Comparison of ENCODE assay signal across 8 cellular contexts in genomic region chr10:122980209-122981065, GRCh38. TPM values are rescaled to one million over a fixed set of nuclear protein-coding genes. Genes with fewer than 3 reads are reported as not detected.
DNase-seq lines count a peak whose midpoint lies in the region; ATAC-seq, FAIRE-seq and TF ChIP-seq lines count a peak whose summit lies in the region.

TSS of gene PSTK (plus strand) at chr10:122980401. CDS start at chr10:122980480, 79 bp downstream.

- 0 to 1% methylated on average over 70 to 73 of the region's 73 CpGs for WGBS in aorta, 2 donors

- peak; percentile 94 for ATAC-seq in HG02973 (IDR thresholded peaks at IDR 0.05; ENCODE audit: unreplicated experiment)
- peak; percentile 99 for ATAC-seq in aorta (ENCODE audit: low FRiP score)

- H3K4me3 ChIP-seq in astrocyte (ENCODE audit: insufficient read depth, low read depth, low read length) (peak within 1 kb of the TSS; percentile 80), rectal smooth muscle tissue (ENCODE audit: low read length) (peak within 1 kb of the TSS; percentile 91), aorta (ENCODE audit: low read length in 2 of 2) (peak within 1 kb of the TSS; percentile 62 to 84)

- H4K20me1 ChIP-seq in astrocyte (ENCODE audit: insufficient read depth, low read length) = no peaks in the 10 kb centered on the region

- H3K27ac ChIP-seq in astrocyte (ENCODE audit: low read depth, low read length) (peak within 1 kb of the TSS; percentile 95), rectal smooth muscle tissue (ENCODE audit: low read depth, low read length) (peak within 1 kb of the TSS; percentile 96), aorta (ENCODE audit: low read depth in 1 of 2, low read length in 2 of 2) (peak within 1 kb of the TSS in 1 of 2 donors; percentile 66)

- H3K27ac Mint-ChIP-seq in T-helper 2 cell treated with Interferon-gamma antibody and Interleukin-4, amounts not matched to agents 5 μg/mL and 100 μg/mL, for 36 hours = peak within 1 kb of the TSS; percentile 99
- H3K27ac Mint-ChIP-seq in astrocyte (ENCODE audit: unreplicated experiment) = peak within 1 kb of the TSS; percentile 85

- H3K4me3 Mint-ChIP-seq in T-helper 2 cell treated with Interferon-gamma antibody and Interleukin-4, amounts not matched to agents 5 μg/mL and 100 μg/mL, for 36 hours = peak within 1 kb of the TSS; percentile 92
- peak within 1 kb of the TSS; percentile 90 for H3K4me3 Mint-ChIP-seq in astrocyte (ENCODE audit: unreplicated experiment)

- H3K27me3 Mint-ChIP-seq in T-helper 2 cell treated with Interferon-gamma antibody and Interleukin-4, amounts not matched to agents 5 μg/mL and 100 μg/mL, for 36 hours (ENCODE audit: low read depth) = peaks cover 14% of the 10 kb centered on the region
- peaks cover 2% of the 10 kb centered on the region for H3K27me3 Mint-ChIP-seq in astrocyte (ENCODE audit: low read depth, unreplicated experiment)

- FAIRE-seq in GM18507 (lab: Jason Lieb, UNC) = peak; percentile 87
- FAIRE-seq in astrocyte (lab: Jason Lieb, UNC) = no peak

- peak within 1 kb of the TSS; percentile 100 for H2AFZ ChIP-seq in astrocyte (ENCODE audit: low read depth, low read length)

- H3K9me3 Mint-ChIP-seq in T-helper 2 cell treated with Interferon-gamma antibody and Interleukin-4, amounts not matched to agents 5 μg/mL and 100 μg/mL, for 36 hours = no peaks in the 10 kb centered on the region
- H3K9me3 Mint-ChIP-seq in astrocyte (ENCODE audit: unreplicated experiment) = no peaks in the 10 kb centered on the region

- peaks cover 13% of the 10 kb centered on the region for H3K4me1 Mint-ChIP-seq in T-helper 2 cell treated with Interferon-gamma antibody and Interleukin-4, amounts not matched to agents 5 μg/mL and 100 μg/mL, for 36 hours (ENCODE audit: low read depth)
- H3K4me1 Mint-ChIP-seq in astrocyte (ENCODE audit: low read depth, unreplicated experiment) = peaks cover 2% of the 10 kb centered on the region

- H3K4me2 ChIP-seq in astrocyte (ENCODE audit: low read length) = peak within 1 kb of the TSS; percentile 91

- H3K36me3 ChIP-seq in astrocyte (ENCODE audit: insufficient read depth, low read length) = no peaks in the 10 kb centered on the region
- H3K36me3 ChIP-seq in rectal smooth muscle tissue (ENCODE audit: control insufficient read depth, insufficient read depth, low read length) = no peaks in the 10 kb centered on the region
- H3K36me3 ChIP-seq in aorta (ENCODE audit: control insufficient read depth in 1 of 2, insufficient read depth in 2 of 2, low read length in 1 of 2) = no peaks in the 10 kb centered on the region

- no peaks in the 10 kb centered on the region for H3K9me3 ChIP-seq in astrocyte (ENCODE audit: insufficient read depth, low read depth, low read length)
- no peaks in the 10 kb centered on the region for H3K9me3 ChIP-seq in aorta (ENCODE audit: control insufficient read depth, low read length)

- intact Hi-C loops in aorta (cut with DNase I) = loop anchor here (2.0 to 10.0 kb wide), 2 partner anchors 28 to 174 kb away; partner anchors contain the start of genes ACADSB (in 1 of the 2), BUB3 (in 1 of the 2) and IKZF5 (in 1 of the 2)

- peaks cover 8% of the 10 kb centered on the region for H3K4me1 ChIP-seq in astrocyte (ENCODE audit: insufficient read depth, low read length)
- peaks cover 4% of the 10 kb centered on the region for H3K4me1 ChIP-seq in rectal smooth muscle tissue (ENCODE audit: control insufficient read depth, insufficient read depth, low read length)
- no peaks in the 10 kb centered on the region for H3K4me1 ChIP-seq in aorta (ENCODE audit: control insufficient read depth in 1 of 2, insufficient read depth in 2 of 2, low read length in 2 of 2)

- H3K9ac ChIP-seq in astrocyte (ENCODE audit: low read length) = peak within 1 kb of the TSS; percentile 95
- H3K9ac ChIP-seq in rectal smooth muscle tissue (ENCODE audit: low read length) = peak within 1 kb of the TSS; percentile 73

- DNase-seq in GM18507 (ENCODE audit: extremely low spot score, insufficient read length, low read depth) (peak; percentile 91), NCI-H187 treated with DMSO at 0.1 percent for 48 hours (lab: John Stamatoyannopoulos, UW) (peak; percentile 6), astrocyte (ENCODE audit: low read depth) (peak; percentile 86), hepatic stellate cell (ENCODE audit: low spot score) (peak; percentile 93), aorta (peak; percentile 96 to 98)
- peak; percentile 89 for DNase-seq in T-helper 2 cell treated with Interferon-gamma antibody and Interleukin-4, amounts not matched to agents 5 μg/mL and 100 μg/mL, for 36 hours (ENCODE audit: low spot score)

- peak; percentile 66 for TF ChIP-seq CTCF in astrocyte (IDR thresholded peaks at IDR 0.05; ENCODE audit: insufficient read depth, low read depth, low read length)

- H3K36me3 Mint-ChIP-seq in T-helper 2 cell treated with Interferon-gamma antibody and Interleukin-4, amounts not matched to agents 5 μg/mL and 100 μg/mL, for 36 hours (ENCODE audit: low read depth) = peaks cover 2% of the 10 kb centered on the region
- no peaks in the 10 kb centered on the region for H3K36me3 Mint-ChIP-seq in astrocyte (ENCODE audit: low read depth, unreplicated experiment)

- peaks cover 3% of the 10 kb centered on the region for H3K79me2 ChIP-seq in astrocyte (ENCODE audit: insufficient read depth, low read length)

- H3K27me3 ChIP-seq in astrocyte (ENCODE audit: insufficient read depth, low read length) (no peaks in the 10 kb centered on the region), rectal smooth muscle tissue (ENCODE audit: control insufficient read depth, insufficient read depth, low read length) (no peaks in the 10 kb centered on the region), aorta (ENCODE audit: control insufficient read depth in 1 of 2, insufficient read depth in 2 of 2, low read length in 1 of 2) (no peaks in the 10 kb centered on the region)

RNA-seq across cellular contexts. Expression of gene PSTK, which starts in this region (rescaled TPM):
- 3.7 and 4.8 TPM in 2 replicates for total RNA-seq in astrocyte
- 1 to 10 TPM; 1.6 to 2.0 TPM for total RNA-seq in aorta
- 1 to 10 TPM in 1 of 2 donors, under 1 TPM in 1; 0.88 to 3.8 TPM for polyA plus RNA-seq in aorta

Comparison
In these comparisons a context has a peak if more than half of its experiments do, and no peak if none do; other contexts are left out.
1. DNase-seq: peak in every context shown above with its lines; median percentile 97 in aorta; 93 in hepatic stellate cell; 91 in GM18507; 89 in T-helper 2 cell treated with Interferon-gamma antibody and Interleukin-4, amounts not matched to agents 5 μg/mL and 100 μg/mL, for 36 hours; 86 in astrocyte; 6 in NCI-H187 treated with DMSO at 0.1 percent for 48 hours.